ENCODE assay signal across 2 cellular contexts in genomic region chr12:71311611-71312010, GRCh38.
DNase-seq lines count a peak whose midpoint lies in the region; ATAC-seq, FAIRE-seq and TF ChIP-seq lines count a peak whose summit lies in the region.
"Not testable (repeated sequence)": the region's sequence is repeated elsewhere in the genome, so short reads cannot be mapped to it uniquely, and the experiment has no call there.

No MANE protein-coding gene starts in this region.

- WGBS in K562 (ENCODE audit: insufficient coverage, low coverage, missing lambda C conversion rate), result 53% methylated on average over 3 of the region's 4 CpGs

- H3K9ac ChIP-seq in K562 (ENCODE audit: insufficient read depth in 1 of 2, low read depth in 2 of 2, low read length in 2 of 2), result not testable (repeated sequence)

- H3K79me2 ChIP-seq in K562 (ENCODE audit: control insufficient read depth, insufficient read depth, low read length), result not testable (repeated sequence)

- not testable (repeated sequence) for TF ChIP-seq POLR2A in K562 (conservative IDR thresholded peaks at IDR 0.05)

- H3K36me3 ChIP-seq in HEK293 (ENCODE audit: control insufficient read depth in 2 of 2, insufficient read depth in 1 of 2, low read length in 2 of 2); K562 (ENCODE audit: control insufficient read depth, insufficient read depth, low read length): not testable (repeated sequence)

- not testable (repeated sequence) for H3K27me3 ChIP-seq in K562 (ENCODE audit: control insufficient read depth in 2 of 2, insufficient read depth in 2 of 2, low read length in 2 of 2)

- H3K9me1 ChIP-seq in K562 (ENCODE audit: control insufficient read depth, insufficient read depth, low read length), result not testable (repeated sequence)

- not testable (repeated sequence) for H3K4me1 ChIP-seq in HEK293 (ENCODE audit: control insufficient read depth, insufficient read depth, low read length); K562 (replicated peaks in 1 of 2; ENCODE audit: control insufficient read depth in 2 of 2, insufficient read depth in 2 of 2, low read length in 2 of 2)

- BruUV-seq in K562 (replicated peaks; lab: Mats Ljungman, UMichigan), result not testable (repeated sequence)

- intact Hi-C loops in K562 (cut with micrococcal nuclease), result not testable (repeated sequence)

- H3K27ac ChIP-seq in HEK293 (ENCODE audit: extremely low read depth, low read depth, low read length); K562 (ENCODE audit: extremely low read depth, low read depth, low read length): not testable (repeated sequence)

- not testable (repeated sequence) for H3K4me2 ChIP-seq in K562 (ENCODE audit: insufficient read depth, low read length)

- POLR2A ChIA-PET in HEK293 (lab: Yijun Ruan, JAX); K562 (lab: Yijun Ruan, JAX): not testable (repeated sequence)

- not testable (repeated sequence) for TF ChIP-seq RAD21 in K562 (CRISPR knock-in tag; conservative IDR thresholded peaks at IDR 0.05 in 1 of 2, IDR thresholded peaks at IDR 0.05 in 1 of 2)

- CTCF ChIA-PET in HEK293 (lab: Yijun Ruan, JAX); K562 (lab: Yijun Ruan, JAX; ENCODE audit: low intra/inter-chr PET ratio): not testable (repeated sequence)

- TF ChIP-seq CTCF in HEK293 (tag by site-specific recombination; IDR thresholded peaks at IDR 0.05); K562 (IDR thresholded peaks at IDR 0.05 in 2 of 3, conservative IDR thresholded peaks at IDR 0.05 in 1 of 3; ENCODE audit: insufficient read depth in 2 of 3, low read depth in 1 of 3, low read length in 3 of 3): not testable (repeated sequence)

- H3K4me3 ChIP-seq in HEK293 (ENCODE audit: low read depth, low read length); K562: not testable (repeated sequence)

- not testable (repeated sequence) for TF ChIP-seq EP300 in K562 (IDR thresholded peaks at IDR 0.05; ENCODE audit: low read length)

- in situ Hi-C loops in K562 (cut with MboI), result not testable (repeated sequence)

- not testable (repeated sequence) for H4K20me1 ChIP-seq in K562 (replicated peaks; ENCODE audit: control insufficient read depth, insufficient read depth, low read length)

- DNase-seq in K562 (ENCODE audit: extremely low read depth in 1 of 4, low spot score in 3 of 4), result not testable (repeated sequence)

- not testable (repeated sequence) for H2AFZ ChIP-seq in K562 (ENCODE audit: low read depth, low read length)

- H3K9me3 ChIP-seq in HEK293 (ENCODE audit: control insufficient read depth, insufficient read depth, low read depth, low read length); K562 (replicated peaks; ENCODE audit: control insufficient read depth, insufficient read depth, low read depth, low read length): not testable (repeated sequence)

- FAIRE-seq in K562 (lab: Jason Lieb, UNC), result not testable (repeated sequence)

- ATAC-seq in K562, result not testable (repeated sequence)

TF ChIP-seq in HEK293, 187 proteins besides CTCF, POLR2A, EP300 and RAD21:
- peak; percentile 61; the same call in 1 of the 2 replicates for TF ChIP-seq ZNF146 (tag by site-specific recombination; IDR thresholded peaks at IDR 0.05)
TF ChIP-seq in HEK293: peak in this region for 1; not testable (repeated sequence) for 186.

TF ChIP-seq in K562, 482 proteins besides CTCF, POLR2A, EP300 and RAD21:
- TF ChIP-seq BCOR (IDR thresholded peaks at IDR 0.05) (peak; percentile 50; the same call in 1 of the 2 replicates), RBM25 (IDR thresholded peaks at IDR 0.05; ENCODE audit: low read depth, low read length, severe bottlenecking) (peak; percentile 17), KDM1A (IDR thresholded peaks at IDR 0.05) (0 out of 4 replicates have a peak, but pooled peaks of 1 of the 2 experiments have one; percentile 13), ZNF146 (CRISPR knock-in tag; IDR thresholded peaks at IDR 0.05; ENCODE audit: unreplicated experiment) (peak; percentile 72)
